8 cellular contexts compared by ENCODE assay signal in the genomic region with DNA sequence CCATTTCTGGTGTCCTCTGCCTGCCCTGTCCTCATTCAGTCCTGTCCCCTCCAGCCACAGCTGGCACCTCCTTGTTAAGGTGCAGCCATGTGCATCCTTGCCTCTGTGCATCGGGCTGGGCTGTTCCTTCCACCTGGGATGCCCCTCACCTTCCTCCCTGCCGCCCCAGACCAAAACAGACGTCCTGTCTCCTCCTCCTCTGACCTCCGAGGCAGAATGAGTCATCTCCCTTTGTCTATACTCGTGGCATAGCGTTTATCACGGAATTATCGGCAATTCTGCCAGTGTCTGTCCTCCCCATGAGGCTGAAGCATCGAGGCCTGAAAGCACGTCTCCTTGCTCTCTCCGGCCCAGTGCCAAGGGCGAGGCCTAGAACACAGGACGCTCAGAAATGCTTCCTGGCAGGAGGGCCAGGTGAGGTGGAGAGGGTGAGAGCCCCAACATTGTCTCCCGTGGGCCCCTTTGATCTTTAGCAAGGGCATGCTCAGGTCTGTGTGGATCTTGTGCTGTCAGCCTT. TPM values are rescaled to one million over a fixed set of nuclear protein-coding genes. Genes with fewer than 3 reads are reported as not detected.
DNase-seq lines count a peak whose midpoint lies in the region; ATAC-seq, FAIRE-seq and TF ChIP-seq lines count a peak whose summit lies in the region.

No MANE protein-coding gene starts in this region.

- peak overlapping the region; percentile 4; the same call in 1 of the 2 replicates for H2BK5ac ChIP-seq in H1 (ENCODE audit: low read depth, low read length)

- H3K4me2 ChIP-seq in DOHH2 (ENCODE audit: low read length) (peak overlapping the region; percentile 58), H1 (ENCODE audit: insufficient read depth in 1 of 2, low read depth in 2 of 2, low read length in 2 of 2) (peak overlapping the region; percentile 9 to 30; a peak in 2 of 4 replicates), neural progenitor cell (no peak overlapping the region)

- peak overlapping the region; percentile 57; the same call in 1 of the 2 replicates for H2AK5ac ChIP-seq in H1 (ENCODE audit: low read depth, low read length)

- WGBS in H1 (ENCODE audit: extremely low coverage in 1 of 2, insufficient coverage in 1 of 2, insufficient read length in 1 of 2, insufficient replicate concordance in 2 of 2, low coverage in 1 of 2, low lambda C conversion rate in 2 of 2, missing lambda C conversion rate in 1 of 2), 2 experiments: 21% methylated on average over 14 of the region's 14 CpGs; no CpG with 5 or more reads in 1 of the 2 experiments

- H4K5ac ChIP-seq in H1 (ENCODE audit: insufficient read length, low read depth, low read length): no peak overlapping the region

- DNase-seq in NCI-H69 (lab: John Stamatoyannopoulos, UW) (peak; percentile 84), H1 (ENCODE audit: low read depth in 1 of 2, low spot score in 2 of 2) (no peak), neural progenitor cell (ENCODE audit: low spot score) (no peak), ecto neural progenitor cell (ENCODE audit: low spot score) (no peak)
- no peak for DNase-seq in activated CD8-positive, alpha-beta memory T cell treated with anti-CD3 and anti-CD28 coated beads, Interleukin-2, amount 50 U/mL, for 4 hours

- no peak overlapping the region for H3K23ac ChIP-seq in H1 (ENCODE audit: insufficient read length)

- no peak overlapping the region for H4K8ac ChIP-seq in H1 (ENCODE audit: extremely low read depth, insufficient read depth, low read length)

- H3K9me3 Mint-ChIP-seq in neural progenitor cell: no peaks in the 10 kb centered on the region

- peaks cover 56% of the 10 kb centered on the region for H3K4me1 Mint-ChIP-seq in neural progenitor cell

- peaks cover 5% of the 10 kb centered on the region; the same call in 1 of the 2 replicates for H3K23me2 ChIP-seq in H1 (ENCODE audit: low read depth, low read length)

- H2AFZ ChIP-seq in H1 (ENCODE audit: low read length) (no peak overlapping the region), neural progenitor cell (replicated peaks) (no peak overlapping the region)

- peak overlapping the region; percentile 80 for H3K27ac Mint-ChIP-seq in neural progenitor cell

- no peak overlapping the region for H3K4ac ChIP-seq in H1 (replicated peaks; ENCODE audit: insufficient read length, low read depth, low read length)

- H3K36me3 ChIP-seq in DOHH2 (ENCODE audit: control insufficient read depth, low read length): peaks cover 33% of the 10 kb centered on the region
- H3K36me3 ChIP-seq in H1 (ENCODE audit: control insufficient read depth in 2 of 4, insufficient read depth in 4 of 4, low read length in 3 of 4): peaks cover 0 to 7% (median 0%) of the 10 kb centered on the region in 4 experiments; a peak in 1 of 8 replicates
- no peaks in the 10 kb centered on the region for H3K36me3 ChIP-seq in neural progenitor cell

- no peak overlapping the region for H2BK120ac ChIP-seq in H1 (replicated peaks; ENCODE audit: low read depth, low read length)

- TF ChIP-seq RAD21 in H1 (IDR thresholded peaks at IDR 0.05 in 1 of 2, conservative IDR thresholded peaks at IDR 0.05 in 1 of 2; ENCODE audit: low read depth in 2 of 2, low read length in 2 of 2): no peak

- peak overlapping the region; percentile 47 for H3K4me3 ChIP-seq in DOHH2 (ENCODE audit: low read length)
- H3K4me3 ChIP-seq in H1 (ENCODE audit: extremely low read depth in 1 of 4, insufficient read depth in 2 of 4, low read depth in 3 of 4, low read length in 4 of 4): no peak overlapping the region
- H3K4me3 ChIP-seq in neural progenitor cell: no peak overlapping the region

- no peak overlapping the region; the same call in 1 of the 2 replicates for H2BK15ac ChIP-seq in H1 (ENCODE audit: low read length)

- H3K27me3 ChIP-seq in DOHH2 (ENCODE audit: control insufficient read depth, low read length) (no peaks in the 10 kb centered on the region), H1 (replicated peaks in 1 of 4; ENCODE audit: control insufficient read depth in 3 of 4, extremely low read depth in 1 of 4, insufficient read depth in 3 of 4, low read length in 3 of 4) (peaks cover 60 to 80% (median 72%) of the 10 kb centered on the region in 4 experiments), neural progenitor cell (peaks cover 63% of the 10 kb centered on the region)

- CTCF ChIA-PET in H1 (lab: Charles Lee; ENCODE audit: partially characterized antibody): interaction anchor here (1.4 to 2.4 kb wide), 2 partner anchors 174 to 233 kb away, joined by 4 to 6 read pairs; no protein-coding TSS in a partner anchor

- no peak overlapping the region for H3K14ac ChIP-seq in H1 (ENCODE audit: insufficient read length)

- H3K27me3 Mint-ChIP-seq in neural progenitor cell (ENCODE audit: insufficient read depth, low read depth): peaks cover 5% of the 10 kb centered on the region

- H3K9ac ChIP-seq in H1 (replicated peaks in 1 of 4; ENCODE audit: extremely low read depth in 1 of 4, low read depth in 3 of 4, low read length in 3 of 4): no peak overlapping the region; a peak in 2 of 7 replicates
- no peak overlapping the region for H3K9ac ChIP-seq in neural progenitor cell

- FAIRE-seq in H1 (lab: Jason Lieb, UNC): no peak

- peak overlapping the region; percentile 70; the same call in 1 of the 2 replicates for H2BK12ac ChIP-seq in H1 (ENCODE audit: low read depth, low read length)

- H3K79me2 ChIP-seq in DOHH2 (ENCODE audit: control insufficient read depth, low read length) (peaks cover 93% of the 10 kb centered on the region), H1 (ENCODE audit: control insufficient read depth in 1 of 2, insufficient read depth in 2 of 2, low read length in 2 of 2) (no peaks in the 10 kb centered on the region), neural progenitor cell (ENCODE audit: low read depth) (peaks cover 76% of the 10 kb centered on the region)

- no peaks in the 10 kb centered on the region for H3K9me2 ChIP-seq in DOHH2 (replicated peaks; ENCODE audit: control insufficient read depth, low read length)

- H4K20me1 ChIP-seq in DOHH2 (ENCODE audit: control insufficient read depth, insufficient read depth, low read depth, low read length) (peaks cover 27% of the 10 kb centered on the region), H1 (replicated peaks in 1 of 2; ENCODE audit: control insufficient read depth in 1 of 2, insufficient read depth in 2 of 2, low read length in 2 of 2) (peaks cover 2 to 4% of the 10 kb centered on the region in 2 experiments), neural progenitor cell (ENCODE audit: low read depth) (peaks cover 77% of the 10 kb centered on the region)

- ATAC-seq in GM18909 (IDR thresholded peaks at IDR 0.05; ENCODE audit: poor library complexity, unreplicated experiment) (no peak), HG03139 (IDR thresholded peaks at IDR 0.05; ENCODE audit: unreplicated experiment) (no peak)

- peaks cover 2% of the 10 kb centered on the region for H3K36me3 Mint-ChIP-seq in neural progenitor cell

- no peak for TF ChIP-seq POLR2A in H1 (IDR thresholded peaks at IDR 0.05; ENCODE audit: control extremely low read depth in 1 of 2, low read depth in 2 of 2, low read length in 2 of 2)

- peak in 1 of 2 experiments; percentile 27; a peak in 1 of 3 replicates for TF ChIP-seq EP300 in H1 (IDR thresholded peaks at IDR 0.05; ENCODE audit: borderline replicate concordance in 1 of 2, low read depth in 2 of 2, low read length in 2 of 2)

- POLR2A ChIA-PET in H1 (lab: Charles Lee; ENCODE audit: partially characterized antibody): interaction anchor here (1.0 to 4.1 kb wide), 4 partner anchors 7 to 155 kb away, joined by 3 to 21 read pairs (median 5); no protein-coding TSS in a partner anchor

- peaks cover 66% of the 10 kb centered on the region for H3K4me1 ChIP-seq in DOHH2 (ENCODE audit: control insufficient read depth, low read length)
- peaks cover 4 to 38% (median 27%) of the 10 kb centered on the region in 4 experiments for H3K4me1 ChIP-seq in H1 (replicated peaks in 1 of 4; ENCODE audit: control insufficient read depth in 3 of 4, insufficient read depth in 4 of 4, low read length in 3 of 4)
- peaks cover 25% of the 10 kb centered on the region for H3K4me1 ChIP-seq in neural progenitor cell

- peak overlapping the region; percentile 75 for H4K91ac ChIP-seq in H1 (replicated peaks; ENCODE audit: insufficient read length, low read length)

- H3K9me3 ChIP-seq in DOHH2 (ENCODE audit: control insufficient read depth, insufficient read depth, low read length): no peaks in the 10 kb centered on the region
- H3K9me3 ChIP-seq in H1 (ENCODE audit: insufficient read depth in 2 of 2, low read depth in 1 of 2, low read length in 1 of 2): no peaks in the 10 kb centered on the region
- H3K9me3 ChIP-seq in neural progenitor cell (ENCODE audit: low read depth): no peaks in the 10 kb centered on the region

- H3K4me3 Mint-ChIP-seq in neural progenitor cell: peak overlapping the region; percentile 71

- no peaks in the 10 kb centered on the region for H3K79me1 ChIP-seq in H1 (ENCODE audit: low read depth, low read length)

- H3K56ac ChIP-seq in H1 (replicated peaks; ENCODE audit: insufficient read length, low read depth, low read length): no peak overlapping the region

- H3K18ac ChIP-seq in H1 (ENCODE audit: extremely low read depth, low read length): peak overlapping the region; percentile 20

- H3F3A ChIP-seq in DOHH2 (ENCODE audit: control insufficient read depth, insufficient read depth): peaks cover 3% of the 10 kb centered on the region
- H3F3A ChIP-seq in neural progenitor cell (ENCODE audit: low read depth): peaks cover 22% of the 10 kb centered on the region

- H2BK20ac ChIP-seq in H1 (ENCODE audit: low read length): no peak overlapping the region

- TF ChIP-seq CTCF in DOHH2 (IDR thresholded peaks at IDR 0.05; ENCODE audit: low read depth, low read length, poor library complexity, severe bottlenecking): no peak
- no peak for TF ChIP-seq CTCF in H1 (IDR thresholded peaks at IDR 0.05; ENCODE audit: control extremely low read depth in 1 of 3, insufficient read depth in 1 of 3, low read depth in 1 of 3, low read length in 3 of 3)
- no peak for TF ChIP-seq CTCF in neural progenitor cell (IDR thresholded peaks at IDR 0.05)

- H3K27ac ChIP-seq in DOHH2 (ENCODE audit: low read depth, low read length) (no peak overlapping the region), H1 (ENCODE audit: low read depth, low read length) (no peak overlapping the region), neural progenitor cell (no peak overlapping the region)

TF ChIP-seq in H1, 55 proteins besides CTCF, POLR2A, EP300 and RAD21 (continues in another document):
- TF ChIP-seq ZNF274 (IDR thresholded peaks at IDR 0.05; ENCODE audit: borderline replicate concordance, extremely low read depth, low read length): no peak
- peak; percentile 68 for TF ChIP-seq JUND (IDR thresholded peaks at IDR 0.05; ENCODE audit: low read length)

RNA-seq across cellular contexts. Expression of a gene that starts 4.6 kb away (rescaled TPM):
- 0.80 and 1.2 TPM in 2 replicates for total RNA-seq in H1 (2021; fragmentation: NEBNext Ultra II Directional; extraction: Animal tissue kit (Norgen Biotek cat#: 25700))
- 0.39 and 0.57 TPM in 2 replicates for polyA plus RNA-seq in H1 (2011; rRNA removed)
- 0.45 TPM for polyA plus RNA-seq in H1 (2011; cell fraction: cytosol; rRNA removed)
- polyA plus RNA-seq in H1 (2011; cell fraction: nucleus; rRNA removed): 1.5 TPM
- 0.89 to 1.6 TPM (median 1.1 TPM) in 4 replicates for polyA plus RNA-seq in H1 (2012, experiment 1 of 2)
- 0.58 TPM for polyA plus RNA-seq in H1 (2012, experiment 2 of 2)
- 0.71 TPM for polyA plus RNA-seq in H1 (2013, experiment 1 of 2)
- polyA plus RNA-seq in H1 (2013, experiment 2 of 2): 0.57 TPM
- 0.13 and 0.22 TPM in 2 replicates for polyA minus RNA-seq in H1 (2011; rRNA and poly(A)+ RNA removed)
- polyA minus RNA-seq in H1 (2011; cell fraction: cytosol; rRNA and poly(A)+ RNA removed): 0.73 TPM
- 1.4 TPM for polyA minus RNA-seq in H1 (2011; cell fraction: nucleus; rRNA and poly(A)+ RNA removed)
- total RNA-seq in neural progenitor cell (ENCODE audit: low replicate concordance): 18.0 and 27.4 TPM in 2 replicates
